Comparison of ENCODE assay signal across 9 cellular contexts in the genomic region with DNA sequence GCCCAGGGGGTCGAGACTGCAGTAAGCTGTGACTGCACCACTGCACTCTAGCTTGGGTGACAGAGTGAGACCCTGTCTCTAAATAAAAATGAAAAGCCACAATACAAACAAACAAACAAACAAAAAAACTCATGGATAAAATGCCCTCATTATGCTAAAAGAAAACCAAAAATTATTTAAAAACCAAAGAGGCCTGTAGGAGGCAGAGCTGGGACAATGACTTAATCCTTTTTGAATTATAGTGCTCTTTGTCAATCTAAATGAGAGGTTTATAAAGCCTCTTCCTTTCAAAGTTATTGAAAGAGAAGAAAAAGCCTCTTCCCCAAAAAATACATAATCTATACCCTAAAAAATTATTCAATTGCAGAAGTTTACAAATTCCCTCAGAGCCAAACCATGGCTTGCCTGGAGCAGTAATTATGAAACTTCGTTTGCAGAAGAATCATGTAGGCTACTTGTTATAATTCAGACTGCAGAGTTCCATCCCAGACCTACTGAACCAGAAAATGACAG. TPM values are rescaled to one million over a fixed set of nuclear protein-coding genes. Genes with fewer than 3 reads are reported as not detected.
DNase-seq lines count a peak whose midpoint lies in the region; ATAC-seq and TF ChIP-seq lines count a peak whose summit lies in the region.
"Had no signal": no experiment of that assay in that cellular context is flagged by ENCODE, and none has a peak within 500 bp of the region (broad histone marks: within the 10 kb centered on the region; RNA-seq: fewer than 3 reads in every experiment).

No MANE protein-coding gene starts in this region.

- TF ChIP-seq CTCF in DOHH2 (IDR thresholded peaks at IDR 0.05; ENCODE audit: low read depth, low read length, poor library complexity, severe bottlenecking) (peak; percentile 49), neutrophil (IDR thresholded peaks at IDR 0.05) (no peak), vagina (IDR thresholded peaks at IDR 0.05) (no peak)

- no peaks in the 10 kb centered on the region for H3K27me3 Mint-ChIP-seq in IgD-negative memory B cell
- no peaks in the 10 kb centered on the region for H3K27me3 Mint-ChIP-seq in activated naive CD8-positive, alpha-beta T cell treated with anti-CD3 and anti-CD28 coated beads, Interleukin-2, amount 10 ng/mL, durations not matched to agents 7 days and 5 days

- no peaks in the 10 kb centered on the region for H3K27me3 ChIP-seq in DOHH2 (ENCODE audit: control insufficient read depth, low read length)
- no peaks in the 10 kb centered on the region for H3K27me3 ChIP-seq in neutrophil
- H3K27me3 ChIP-seq in vagina, result no peaks in the 10 kb centered on the region

- H3K4me3 ChIP-seq in DOHH2 (ENCODE audit: low read length) (no peak overlapping the region), neutrophil (ENCODE audit: low read depth in 1 of 2, low read length in 1 of 2) (no peak overlapping the region), vagina (no peak overlapping the region)

- peaks cover 56% of the 10 kb centered on the region for H3K36me3 ChIP-seq in DOHH2 (ENCODE audit: control insufficient read depth, low read length)
- H3K36me3 ChIP-seq in neutrophil, result peaks cover 44% of the 10 kb centered on the region
- H3K36me3 ChIP-seq in vagina, result peaks cover 0 to 31% of the 10 kb centered on the region in 2 donors

- POLR2A ChIA-PET in activated naive CD8-positive, alpha-beta T cell treated with anti-CD3 and anti-CD28 coated beads, Interleukin-2, amount 10 ng/mL, durations not matched to agents 7 days and 5 days (lab: Charles Lee), result interaction anchor here (0.6 to 11.2 kb wide), 3 partner anchors 17 to 66 kb away, joined by 3 to 322 read pairs (median 3); a partner anchor contains a TSS

- H4K20me1 ChIP-seq in DOHH2 (ENCODE audit: control insufficient read depth, insufficient read depth, low read depth, low read length), result no peaks in the 10 kb centered on the region

- no peak for ATAC-seq in activated naive CD8-positive, alpha-beta T cell treated with anti-CD3 and anti-CD28 coated beads, Interleukin-2, amount 10 ng/mL, durations not matched to agents 7 days and 5 days (ENCODE audit: low read depth)

- peak overlapping the region in 2 of 3 donors; percentile 71 to 87 for H3K27ac Mint-ChIP-seq in IgD-negative memory B cell
- peak overlapping the region; percentile 74 for H3K27ac Mint-ChIP-seq in activated naive CD8-positive, alpha-beta T cell treated with anti-CD3 and anti-CD28 coated beads, Interleukin-2, amount 10 ng/mL, durations not matched to agents 7 days and 5 days

- H3K9me3 Mint-ChIP-seq in IgD-negative memory B cell, result no peaks in the 10 kb centered on the region
- H3K9me3 Mint-ChIP-seq in activated naive CD8-positive, alpha-beta T cell treated with anti-CD3 and anti-CD28 coated beads, Interleukin-2, amount 10 ng/mL, durations not matched to agents 7 days and 5 days, result no peaks in the 10 kb centered on the region

- peak overlapping the region; percentile 68 for H3K4me2 ChIP-seq in DOHH2 (ENCODE audit: low read length)

- peak overlapping the region in 3 of 4 donors; percentile 39 to 78 (median 61) for H3K4me3 Mint-ChIP-seq in IgD-negative memory B cell
- peak overlapping the region; percentile 60 for H3K4me3 Mint-ChIP-seq in activated naive CD8-positive, alpha-beta T cell treated with anti-CD3 and anti-CD28 coated beads, Interleukin-2, amount 10 ng/mL, durations not matched to agents 7 days and 5 days

- H3K9me2 ChIP-seq in DOHH2 (replicated peaks; ENCODE audit: control insufficient read depth, low read length), result no peaks in the 10 kb centered on the region

- H3K27ac ChIP-seq in DOHH2 (ENCODE audit: low read depth, low read length), result peak overlapping the region; percentile 35
- peak overlapping the region; percentile 96 for H3K27ac ChIP-seq in neutrophil
- no peak overlapping the region for H3K27ac ChIP-seq in vagina

- H3K9me3 ChIP-seq in DOHH2 (ENCODE audit: control insufficient read depth, insufficient read depth, low read length) (no peaks in the 10 kb centered on the region), neutrophil (no peaks in the 10 kb centered on the region), vagina (no peaks in the 10 kb centered on the region)

- H3K4me1 ChIP-seq in DOHH2 (ENCODE audit: control insufficient read depth, low read length) (peaks cover 53% of the 10 kb centered on the region), neutrophil (ENCODE audit: control insufficient read depth in 1 of 2, insufficient read depth in 1 of 2, low read depth in 1 of 2, low read length in 1 of 2) (peaks cover 53 to 55% of the 10 kb centered on the region in 2 experiments), vagina (no peaks in the 10 kb centered on the region)

- intact Hi-C loops in vagina (cut with DNase I), result no loop called here

- H3K36me3 Mint-ChIP-seq in IgD-negative memory B cell, result peaks cover 2% of the 10 kb centered on the region
- H3K36me3 Mint-ChIP-seq in activated naive CD8-positive, alpha-beta T cell treated with anti-CD3 and anti-CD28 coated beads, Interleukin-2, amount 10 ng/mL, durations not matched to agents 7 days and 5 days, result peaks cover 44% of the 10 kb centered on the region

- H3K79me2 ChIP-seq in DOHH2 (ENCODE audit: control insufficient read depth, low read length), result peaks cover 63% of the 10 kb centered on the region

- peaks cover 39 to 49% (median 42%) of the 10 kb centered on the region in 3 donors for H3K4me1 Mint-ChIP-seq in IgD-negative memory B cell
- peaks cover 46% of the 10 kb centered on the region for H3K4me1 Mint-ChIP-seq in activated naive CD8-positive, alpha-beta T cell treated with anti-CD3 and anti-CD28 coated beads, Interleukin-2, amount 10 ng/mL, durations not matched to agents 7 days and 5 days

- DNase-seq in activated naive CD8-positive, alpha-beta T cell treated with anti-CD3 and anti-CD28 coated beads, Interleukin-2, amount 10 ng/mL, durations not matched to agents 7 days and 5 days, result no peak
- DNase-seq in vagina (ENCODE audit: extremely low spot score in 2 of 2) (no peak), NCI-H187 (lab: John Stamatoyannopoulos, UW) (no peak), T-helper 9 cell (no peak)
- DNase-seq: dermis blood vessel endothelial cell, NCI-H2171 had no signal

- TF ChIP-seq POLR2A in vagina (IDR thresholded peaks at IDR 0.05), result no peak

- H3F3A ChIP-seq in DOHH2 (ENCODE audit: control insufficient read depth, insufficient read depth), result peaks cover 36% of the 10 kb centered on the region

RNA-seq across cellular contexts. Expression of a gene that starts 18.5 kb away (rescaled TPM):
- 76.6 TPM for polyA plus RNA-seq in IgD-negative memory B cell
- 10 to 100 TPM; 77.2 to 79.5 TPM for total RNA-seq in activated naive CD8-positive, alpha-beta T cell treated with anti-CD3 and anti-CD28 coated beads, Interleukin-2, amount 10 ng/mL, durations not matched to agents 7 days and 5 days
- 13.3 TPM for total RNA-seq in vagina

RNA-seq across cellular contexts. Expression of a gene that starts 25.8 kb away (rescaled TPM):
- 1.7 TPM for polyA plus RNA-seq in IgD-negative memory B cell
- total RNA-seq in activated naive CD8-positive, alpha-beta T cell treated with anti-CD3 and anti-CD28 coated beads, Interleukin-2, amount 10 ng/mL, durations not matched to agents 7 days and 5 days, result 10 to 100 TPM; 25.8 to 29.7 TPM
- 2.7 TPM for total RNA-seq in vagina
